13 cellular contexts compared by ENCODE assay signal in the genomic region with DNA sequence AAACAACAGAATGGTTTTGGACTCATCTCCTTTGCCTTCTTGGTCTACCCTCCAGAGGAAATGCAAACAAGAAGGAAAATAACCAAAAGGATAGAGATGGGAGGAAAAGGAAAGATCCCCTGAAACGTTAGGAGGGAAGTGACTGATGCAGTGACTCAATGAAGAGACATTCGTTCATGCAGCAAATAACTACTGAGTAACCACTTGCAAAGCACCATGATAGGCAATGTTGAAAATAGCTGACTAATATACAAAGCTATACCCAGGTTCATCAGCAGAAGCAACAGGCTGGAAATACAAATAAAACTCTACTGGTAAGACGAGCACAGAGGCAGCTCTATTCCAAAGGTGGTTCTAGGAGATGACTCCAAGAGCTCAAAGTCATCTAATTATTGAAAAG. TPM values are rescaled to one million over a fixed set of nuclear protein-coding genes. Genes with fewer than 3 reads are reported as not detected.
DNase-seq lines count a peak whose midpoint lies in the region; ATAC-seq and TF ChIP-seq lines count a peak whose summit lies in the region.
"Had no signal": no experiment of that assay in that cellular context is flagged by ENCODE, and none has a peak within 500 bp of the region (broad histone marks: within the 10 kb centered on the region; RNA-seq: fewer than 3 reads in every experiment).

No MANE protein-coding gene starts in this region.

- H3K4me1 Mint-ChIP-seq in T-cell = peaks cover 8 to 15% (median 8%) of the 10 kb centered on the region in 3 donors

- H3K9me3 Mint-ChIP-seq in T-cell = no peaks in the 10 kb centered on the region

- POLR2A ChIA-PET in T-cell (lab: Charles Lee) = no interaction called here

- peaks cover 51% of the 10 kb centered on the region for H3K36me3 Mint-ChIP-seq in T-cell

- H3K4me1 ChIP-seq in foreskin keratinocyte = peaks cover 16% of the 10 kb centered on the region

- peak overlapping the region; percentile 15 for H3K27ac ChIP-seq in foreskin keratinocyte

- DNase-seq in A172 (ENCODE audit: low spot score) (peak; percentile 87), H4 (ENCODE audit: low spot score) (peak; percentile 21), foreskin keratinocyte (peak; percentile 69 to 86), NCI-H748 treated with DMSO at 0.1 percent for 48 hours (lab: John Stamatoyannopoulos, UW) (no peak), NCI-H2196 treated with DMSO at 0.1 percent for 48 hours (lab: John Stamatoyannopoulos, UW; ENCODE audit: unreplicated experiment) (no peak), T-cell (no peak), iPS-NIHi11 (ENCODE audit: low spot score) (no peak)
- DNase-seq: activated CD8-positive, alpha-beta memory T cell treated with anti-CD3 and anti-CD28 coated beads, Interleukin-2, amount 50 U/mL, for 4 hours; KG1; NCI-H524 had no signal

- H3K4me3 ChIP-seq in WI38 (ENCODE audit: low read depth, low read length) = peak overlapping the region; percentile 25; the same call in 1 of the 2 replicates

- CTCF ChIA-PET in T-cell (lab: Charles Lee) = interaction anchor here in 1 of 2 donors (0.6 kb wide), 1 partner anchor 396 kb away, joined by 5 read pairs; no protein-coding TSS in a partner anchor

- no peaks in the 10 kb centered on the region for H3K27me3 Mint-ChIP-seq in T-cell

- H3K27ac Mint-ChIP-seq in T-cell = no peak overlapping the region

- TF ChIP-seq CTCF in WI38 (IDR thresholded peaks at IDR 0.05; ENCODE audit: low read depth, low read length) (no peak), foreskin keratinocyte (conservative IDR thresholded peaks at IDR 0.05) (no peak)

- H3K4me3 Mint-ChIP-seq in T-cell = no peak overlapping the region

- H3K27me3 ChIP-seq in foreskin keratinocyte = no peaks in the 10 kb centered on the region

- ATAC-seq in foreskin keratinocyte = peak; percentile 98
- ATAC-seq in T-cell (replicated peaks in 1 of 4) = no peak

RNA-seq across cellular contexts. Expression of a gene that starts 41.8 kb away (rescaled TPM):
- 9.4 and 16.3 TPM in 2 replicates for total RNA-seq in A172 (2014; rRNA removed; shearing (Covaris generic))
- total RNA-seq in H4 (2014; rRNA removed; shearing (Covaris generic)) = 9.5 and 12.3 TPM in 2 replicates
- total RNA-seq in foreskin keratinocyte = 20.8 and 22.3 TPM in 2 replicates
- 8.3 and 9.4 TPM in 2 replicates for polyA plus RNA-seq in foreskin keratinocyte
- 100 to 1,000 TPM in 2 of 5 donors, 10 to 100 TPM in 3; 88.3 to 122 (median 94.7) TPM for total RNA-seq in T-cell

RNA-seq across cellular contexts. Expression of a gene that starts 45.6 kb away (rescaled TPM):
- not detected in 2 replicates for total RNA-seq in A172 (2014; rRNA removed; shearing (Covaris generic))
- not detected in 2 replicates for total RNA-seq in H4 (2014; rRNA removed; shearing (Covaris generic))
- total RNA-seq in foreskin keratinocyte (not detected in 2 replicates), T-cell (under 1 TPM in 3 of 5 donors, not detected in 2; 0.13 to 0.23 (median 0.18) TPM)
- polyA plus RNA-seq in foreskin keratinocyte = not detected in 2 replicates
- total RNA-seq: osteocyte; T-helper 2 cell treated with Interferon-gamma antibody and Interleukin-4, amounts not matched to agents 100 ng/mL and 5 ng/mL, for 36 hours had no signal

Comparison
In these comparisons a context has a peak if more than half of its experiments do, and no peak if none do; other contexts are left out.
1. DNase-seq: peak in A172 (single experiment), H4 (single experiment) and foreskin keratinocyte (2 of 2); none in NCI-H748 treated with DMSO at 0.1 percent for 48 hours (single experiment), NCI-H2196 treated with DMSO at 0.1 percent for 48 hours (single experiment), T-cell (0 of 34) and iPS-NIHi11 (single experiment).